In genomic region chr17:49190932-49191331, GRCh38 we compare ENCODE assay signal across 1 cellular context.
TF ChIP-seq lines count a peak whose summit lies in the region.

No MANE protein-coding gene starts in this region.

TF ChIP-seq in H1, 55 proteins besides CTCF, POLR2A, EP300 and RAD21:
- TF ChIP-seq TAF1 (IDR thresholded peaks at IDR 0.05; ENCODE audit: low read depth, low read length) (no peak), BRCA1 (IDR thresholded peaks at IDR 0.05; ENCODE audit: low read depth, low read length) (no peak), TCF12 (IDR thresholded peaks at IDR 0.05; ENCODE audit: low read depth, low read length) (no peak), KDM5A (IDR thresholded peaks at IDR 0.05; ENCODE audit: low read length) (no peak), KDM1A (IDR thresholded peaks at IDR 0.05; ENCODE audit: borderline replicate concordance, low read length) (no peak), SAP30 (IDR thresholded peaks at IDR 0.05; ENCODE audit: insufficient read depth, insufficient replicate concordance, low read length) (no peak), CHD1 (IDR thresholded peaks at IDR 0.05; ENCODE audit: low read depth, low read length) (no peak), JUND (IDR thresholded peaks at IDR 0.05; ENCODE audit: low read length) (no peak), GTF2F1 (IDR thresholded peaks at IDR 0.05; ENCODE audit: borderline replicate concordance, low read depth, low read length) (no peak), JUN (IDR thresholded peaks at IDR 0.05; ENCODE audit: low read depth, low read length) (no peak), NANOG (IDR thresholded peaks at IDR 0.05; ENCODE audit: insufficient read depth, low read depth, low read length, poor library complexity, severe bottlenecking) (no peak), RNF2 (IDR thresholded peaks at IDR 0.05; ENCODE audit: borderline replicate concordance, low read depth, low read length, missing control alignments, poor library complexity, severe bottlenecking) (no peak)
TF ChIP-seq in H1: peak in this region for 0.
